ENCODE assay signal across 8 cellular contexts in the genomic region with DNA sequence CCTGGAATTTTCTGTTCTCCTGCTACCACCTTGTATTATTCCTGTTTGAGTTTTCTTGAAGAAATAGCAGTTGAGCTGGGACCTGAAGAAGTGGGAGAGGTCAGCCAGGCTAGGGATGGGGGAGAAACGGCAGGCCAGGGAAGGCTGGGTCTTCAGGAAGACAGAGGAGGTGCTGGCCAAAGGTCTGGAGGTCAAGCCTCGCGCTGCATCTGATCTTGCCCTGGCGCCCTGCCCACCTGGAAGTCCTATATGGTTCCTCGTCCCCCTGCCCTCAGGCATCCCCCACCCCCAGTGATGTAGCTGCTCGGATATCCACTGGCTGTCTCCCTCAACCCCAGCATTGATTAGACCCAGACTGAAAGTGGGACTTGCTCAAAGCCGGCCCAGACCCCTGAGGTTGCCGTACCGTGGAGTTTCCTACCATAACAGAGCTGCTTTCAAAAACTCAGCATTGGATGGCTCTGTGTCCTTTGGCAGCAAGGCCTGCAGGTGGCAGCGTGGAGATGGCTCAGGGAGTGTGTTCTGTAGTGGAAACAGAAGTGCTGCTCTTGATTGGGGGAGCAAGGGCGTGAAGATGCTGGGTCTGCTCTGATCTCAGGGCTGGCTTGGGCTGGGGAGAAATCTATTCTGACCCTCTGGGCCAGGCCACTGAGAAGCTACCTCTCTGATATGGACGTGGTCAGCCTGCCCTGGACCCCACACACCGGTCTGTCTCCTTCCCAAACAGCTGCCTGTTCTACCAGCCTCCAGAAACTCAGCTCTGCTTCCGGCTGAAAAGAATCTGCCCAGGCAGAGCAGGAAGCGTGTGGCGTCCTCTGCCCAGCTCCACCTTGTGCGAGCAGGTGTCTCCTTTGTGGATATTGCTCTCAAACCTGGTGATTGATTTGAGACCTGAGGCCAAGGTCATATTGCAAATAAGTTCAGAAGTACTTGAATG.
DNase-seq lines count a peak whose midpoint lies in the region; ATAC-seq and TF ChIP-seq lines count a peak whose summit lies in the region.

No MANE protein-coding gene starts in this region.

- no peak overlapping the region for H3K18ac ChIP-seq in H9 (ENCODE audit: insufficient read length, low read depth, low read length)

- DNase-seq in DMS79 (lab: John Stamatoyannopoulos, UW): peak; percentile 45
- peak; percentile 90 for DNase-seq in H9
- DNase-seq in NCI-H146 treated with DMSO at 0.1 percent for 48 hours (lab: John Stamatoyannopoulos, UW; ENCODE audit: unreplicated experiment): peak; percentile 80
- peak in 3 of 5 experiments; percentile 7 to 62 (median 15) for DNase-seq in T-helper 2 cell
- peak in 50 of 61 donors; percentile 21 to 89 (median 54) for DNase-seq in caudate nucleus (lab: John Stamatoyannopoulos, UW)
- no peak for DNase-seq in kidney epithelial cell (ENCODE audit: low read depth)
- DNase-seq in stimulated activated CD4-positive, alpha-beta T cell treated with anti-CD3 and anti-CD28 coated beads, Interleukin-4, amount 100 ng/mL, for 1 hour: peak; percentile 54

- H4K8ac ChIP-seq in H9 (replicated peaks; ENCODE audit: insufficient read length, low read depth, low read length): no peak overlapping the region

- no peak overlapping the region for H3K4me3 ChIP-seq in kidney epithelial cell (ENCODE audit: low read depth, low read length)

- WGBS in H9 (ENCODE audit: extremely low coverage, insufficient read length, low lambda C conversion rate): no CpG with 5 or more reads among the region's 17 CpGs

- no peak overlapping the region for H4K5ac ChIP-seq in H9 (ENCODE audit: insufficient read length, low read depth, low read length)

- TF ChIP-seq CTCF in H9 (conservative IDR thresholded peaks at IDR 0.05) (peak; percentile 86), kidney epithelial cell (IDR thresholded peaks at IDR 0.05; ENCODE audit: insufficient read depth, low read length, poor library complexity, severe bottlenecking) (peak; percentile 78)

- no peak overlapping the region for H2AK5ac ChIP-seq in H9 (ENCODE audit: insufficient read length, low read length)

- H3K14ac ChIP-seq in H9 (ENCODE audit: insufficient read depth, low read length): no peak overlapping the region

- no peak overlapping the region for H3T11ph ChIP-seq in H9 (ENCODE audit: low read length)

- no peak overlapping the region for H3K56ac ChIP-seq in H9 (ENCODE audit: insufficient read length, low read depth, low read length)

- no peak overlapping the region for H3K4me2 ChIP-seq in H9 (ENCODE audit: insufficient read depth, insufficient read length, low read length)

- H2BK5ac ChIP-seq in H9 (ENCODE audit: insufficient read length, low read length): no peak overlapping the region

- H3K79me1 ChIP-seq in H9 (ENCODE audit: insufficient read depth, low read depth, low read length, poor library complexity, severe bottlenecking): no peaks in the 10 kb centered on the region

- peak overlapping the region in 2 of 3 experiments; percentile 58 to 59; a peak in 3 of 7 replicates for H3K27ac Mint-ChIP-seq in H9

- no peak overlapping the region for H4K91ac ChIP-seq in H9 (ENCODE audit: insufficient read length, low read depth, low read length)

- peaks cover 52 to 62% of the 10 kb centered on the region in 2 experiments for H3K4me1 Mint-ChIP-seq in H9

- peaks cover 10% of the 10 kb centered on the region for H3K4me1 ChIP-seq in H9 (ENCODE audit: insufficient read depth, low read length)

- no peak overlapping the region for H3K23ac ChIP-seq in H9 (ENCODE audit: insufficient read length, low read depth, low read length)

- peaks cover 0 to under 1% (median 0%) of the 10 kb centered on the region in 3 experiments; a peak in 3 of 7 replicates for H3K36me3 Mint-ChIP-seq in H9 (ENCODE audit: insufficient read depth in 1 of 3, low read depth in 3 of 3)

- H3K9ac ChIP-seq in H9 (ENCODE audit: extremely low read depth, insufficient read length, low read length): no peak overlapping the region

- no peaks in the 10 kb centered on the region for H3K9me3 ChIP-seq in H9 (ENCODE audit: control insufficient read depth, low read depth, low read length)

- no peak overlapping the region for H2BK120ac ChIP-seq in H9 (ENCODE audit: low read depth, low read length, poor library complexity, severe bottlenecking)

- H3K4me3 Mint-ChIP-seq in H9: no peak overlapping the region

- no peak overlapping the region for H2BK15ac ChIP-seq in H9 (ENCODE audit: low read depth, low read length)

- H3K27me3 ChIP-seq in H9 (ENCODE audit: insufficient read depth, low read length) (no peaks in the 10 kb centered on the region), kidney epithelial cell (ENCODE audit: control insufficient read depth, insufficient read depth, low read length) (no peaks in the 10 kb centered on the region)

- no peaks in the 10 kb centered on the region for H4K20me1 ChIP-seq in H9 (ENCODE audit: control insufficient read depth, insufficient read depth, insufficient read length)

- H2BK20ac ChIP-seq in H9 (ENCODE audit: low read depth, low read length, poor library complexity, severe bottlenecking): no peak overlapping the region

- no peak overlapping the region for H2BK12ac ChIP-seq in H9 (ENCODE audit: insufficient read length, low read depth, low read length)

- H3K4ac ChIP-seq in H9 (ENCODE audit: low read depth, low read length): no peak overlapping the region

- H2AFZ ChIP-seq in H9 (ENCODE audit: low read length): no peak overlapping the region

- no peaks in the 10 kb centered on the region; a peak in 2 of 5 replicates for H3K9me3 Mint-ChIP-seq in H9

- no peaks in the 10 kb centered on the region for H3K23me2 ChIP-seq in H9 (ENCODE audit: insufficient read length, low read depth, low read length, poor library complexity, severe bottlenecking)

- H3K27ac ChIP-seq in H9 (ENCODE audit: insufficient read length, low read depth, low read length) (no peak overlapping the region), caudate nucleus (ENCODE audit: low read depth, low read length) (no peak overlapping the region)

- no peaks in the 10 kb centered on the region for H3K79me2 ChIP-seq in H9 (ENCODE audit: insufficient read depth, low read length)

- no peak for ATAC-seq in GM21526 (IDR thresholded peaks at IDR 0.05; ENCODE audit: low FRiP score, unreplicated experiment)

- no peaks in the 10 kb centered on the region for H3K36me3 ChIP-seq in kidney epithelial cell (ENCODE audit: control insufficient read depth, insufficient read depth, low read length)

- peaks cover 1% of the 10 kb centered on the region for H3K27me3 Mint-ChIP-seq in H9 (ENCODE audit: low read depth)
